1 cellular context compared by ENCODE assay signal in genomic region chr12:48816148-48816854, GRCh38.
TF ChIP-seq lines count a peak whose summit lies in the region.

No MANE protein-coding gene starts in this region.

TF ChIP-seq in GM12878, 131 proteins besides CTCF, POLR2A, EP300 and RAD21:
- TF ChIP-seq SMARCA5 (IDR thresholded peaks at IDR 0.05): no peak
- TF ChIP-seq NR2F1 (conservative IDR thresholded peaks at IDR 0.05): no peak
- no peak for TF ChIP-seq EED (IDR thresholded peaks at IDR 0.05; ENCODE audit: low read depth)
- no peak for TF ChIP-seq ZNF274 (IDR thresholded peaks at IDR 0.05; ENCODE audit: insufficient read depth, insufficient read length)
- no peak for TF ChIP-seq DPF2 (IDR thresholded peaks at IDR 0.05)
- no peak for TF ChIP-seq ZNF384 (IDR thresholded peaks at IDR 0.05; ENCODE audit: borderline replicate concordance, low read depth, low read length)
- TF ChIP-seq ESRRA (IDR thresholded peaks at IDR 0.05; ENCODE audit: low read length): no peak
- TF ChIP-seq RAD51 (IDR thresholded peaks at IDR 0.05): no peak
- TF ChIP-seq RB1 (IDR thresholded peaks at IDR 0.05; ENCODE audit: borderline replicate concordance): no peak
- TF ChIP-seq RCOR1 (conservative IDR thresholded peaks at IDR 0.05; ENCODE audit: low read depth, low read length): no peak
- no peak for TF ChIP-seq ASH2L (IDR thresholded peaks at IDR 0.05; ENCODE audit: borderline replicate concordance, low read depth)
- no peak for TF ChIP-seq USF2 (IDR thresholded peaks at IDR 0.05; ENCODE audit: borderline replicate concordance, low read depth, low read length)
TF ChIP-seq in GM12878: peak in this region for 0.
